Comparison of ENCODE assay signal across 21 cellular contexts in genomic region chr5:75529185-75529584, GRCh38.
"Had no signal": no experiment of that assay in that cellular context is flagged by ENCODE, and none has a peak within 500 bp of the region (broad histone marks: within the 10 kb centered on the region; RNA-seq: fewer than 3 reads in every experiment).

No MANE protein-coding gene starts in this region.

- H3K4me3 Mint-ChIP-seq: activated CD4-positive, alpha-beta memory T cell treated with anti-CD3 and anti-CD28 coated beads for 36 hours; activated naive CD4-positive, alpha-beta T cell treated with anti-CD3 and anti-CD28 coated beads, Interleukin-2, amount 50 U/mL, for 24 hours; activated T-cell treated with anti-CD3 and anti-CD28 coated beads, Interleukin-2, amount 50 U/mL, for 24 hours; activated T-helper 17 cell treated with anti-CD3 and anti-CD28 coated beads, Interleukin-2, amount 50 U/mL, for 72 hours; central memory CD8-positive, alpha-beta T cell; naive thymus-derived CD4-positive, alpha-beta T cell; neural progenitor cell; stimulated activated naive CD8-positive, alpha-beta T cell treated with anti-CD3 and anti-CD28 coated beads, Interleukin-15, Interleukin-2, amounts not matched to agents 100 ng/mL and 50 ng/mL, for 24 hours had no signal

- H3K27ac Mint-ChIP-seq: activated CD4-positive, alpha-beta memory T cell treated with anti-CD3 and anti-CD28 coated beads for 36 hours; activated naive CD4-positive, alpha-beta T cell treated with anti-CD3 and anti-CD28 coated beads, Interleukin-2, amount 50 U/mL, for 24 hours; activated T-cell treated with anti-CD3 and anti-CD28 coated beads, Interleukin-2, amount 50 U/mL, for 24 hours; activated T-helper 17 cell treated with anti-CD3 and anti-CD28 coated beads, Interleukin-2, amount 50 U/mL, for 72 hours; neural progenitor cell; stimulated activated naive CD8-positive, alpha-beta T cell treated with anti-CD3 and anti-CD28 coated beads, Interleukin-15, Interleukin-2, amounts not matched to agents 100 ng/mL and 50 ng/mL, for 24 hours had no signal

- DNase-seq: activated CD4-positive, alpha-beta memory T cell treated with anti-CD3 and anti-CD28 coated beads for 36 hours; activated CD4-positive, alpha-beta T cell treated with anti-CD3 and anti-CD28 coated beads for 48 hours; activated CD8-positive, alpha-beta memory T cell treated with anti-CD3 and anti-CD28 coated beads, Interleukin-2, amount 50 U/mL, for 4 hours; activated T-cell treated with anti-CD3 and anti-CD28 coated beads, Interleukin-2, amount 50 U/mL, for 24 hours; anterior cingulate cortex; dermis blood vessel endothelial cell; effector CD4-positive, alpha-beta T cell; esophagus squamous epithelium; foreskin melanocyte; heart right ventricle; lower lobe of right lung; naive thymus-derived CD4-positive, alpha-beta T cell; occipital lobe; right cardiac atrium; stimulated activated CD4-positive, alpha-beta T cell treated with anti-CD3 and anti-CD28 coated beads, Interleukin-2, amount 100 ng/mL, for 48 hours; trophoblast cell had no signal

- ATAC-seq: activated T-helper 17 cell treated with anti-CD3 and anti-CD28 coated beads, Interleukin-2, amount 50 U/mL, for 72 hours; heart right ventricle; lower lobe of right lung; naive thymus-derived CD4-positive, alpha-beta T cell; right cardiac atrium had no signal

- H3K9me3 Mint-ChIP-seq: central memory CD8-positive, alpha-beta T cell had no signal

- H3K27me3 Mint-ChIP-seq: activated CD4-positive, alpha-beta memory T cell treated with anti-CD3 and anti-CD28 coated beads for 36 hours; activated naive CD4-positive, alpha-beta T cell treated with anti-CD3 and anti-CD28 coated beads, Interleukin-2, amount 50 U/mL, for 24 hours; activated T-cell treated with anti-CD3 and anti-CD28 coated beads, Interleukin-2, amount 50 U/mL, for 24 hours; activated T-helper 17 cell treated with anti-CD3 and anti-CD28 coated beads, Interleukin-2, amount 50 U/mL, for 72 hours; central memory CD8-positive, alpha-beta T cell; naive thymus-derived CD4-positive, alpha-beta T cell; stimulated activated naive CD8-positive, alpha-beta T cell treated with anti-CD3 and anti-CD28 coated beads, Interleukin-15, Interleukin-2, amounts not matched to agents 100 ng/mL and 50 ng/mL, for 24 hours had no signal
